In genomic region chr2:120949027-120949956, GRCh38 we compare ENCODE assay signal across 10 cellular contexts.
A peak's percentile ranks its signal among the peaks of the same experiment; 100 is the strongest.
DNase-seq lines count a peak whose midpoint lies in the region; ATAC-seq, FAIRE-seq and TF ChIP-seq lines count a peak whose summit lies in the region.
"Had no signal": no experiment of that assay in that cellular context is flagged by ENCODE, and none has a peak within 500 bp of the region (broad histone marks: within the 10 kb centered on the region; RNA-seq: fewer than 3 reads in every experiment).

No MANE protein-coding gene starts in this region.

- H3K9me2 ChIP-seq in Loucy (replicated peaks; ENCODE audit: low read depth, low read length): no peaks in the 10 kb centered on the region

- intact Hi-C loops in K562 (cut with micrococcal nuclease): loop anchor here (5.0 kb wide), 1 partner anchor 37 kb away; no protein-coding TSS in a partner anchor

- H2AFZ ChIP-seq in Loucy (ENCODE audit: low read length) (no peak overlapping the region), K562 (ENCODE audit: low read depth, low read length) (no peak overlapping the region)

- H3K9me3 Mint-ChIP-seq in nephron progenitor cell: no peaks in the 10 kb centered on the region

- CTCF ChIA-PET in K562 (lab: Yijun Ruan, JAX; ENCODE audit: low intra/inter-chr PET ratio): interaction anchor here (0.7 kb wide), 1 partner anchor 116 kb away, joined by 3 read pairs; no protein-coding TSS in a partner anchor

- H3F3A ChIP-seq in Loucy (ENCODE audit: low read depth): no peaks in the 10 kb centered on the region

- POLR2A ChIA-PET in K562 (lab: Yijun Ruan, JAX): interaction anchor here (1.2 kb wide), 1 partner anchor 12 kb away, joined by 3 read pairs; no protein-coding TSS in a partner anchor

- TF ChIP-seq POLR2A in K562 (conservative IDR thresholded peaks at IDR 0.05) (no peak), H54 (IDR thresholded peaks at IDR 0.05; ENCODE audit: low read depth, low read length) (no peak), upper lobe of left lung (IDR thresholded peaks at IDR 0.05) (no peak)

- H3K36me3 ChIP-seq in Loucy (ENCODE audit: insufficient read depth, low read length) (no peaks in the 10 kb centered on the region), K562 (ENCODE audit: control insufficient read depth, insufficient read depth, low read length) (no peaks in the 10 kb centered on the region), upper lobe of left lung (no peaks in the 10 kb centered on the region)

- BruUV-seq in K562 (replicated peaks; lab: Mats Ljungman, UMichigan): no TSS peak

- FAIRE-seq in K562 (lab: Jason Lieb, UNC) (peak; percentile 32), frontal cortex (lab: Jason Lieb, UNC) (no peak), H54 (lab: Jason Lieb, UNC) (no peak)
- FAIRE-seq: islet of Langerhans had no signal

- no peak overlapping the region for H3K4me3 ChIP-seq in Loucy (ENCODE audit: low read length, poor library complexity, severe bottlenecking)
- H3K4me3 ChIP-seq in K562: no peak overlapping the region
- no peak overlapping the region for H3K4me3 ChIP-seq in upper lobe of left lung

- peak overlapping the region; percentile 58 for H3K27ac Mint-ChIP-seq in nephron progenitor cell

- no peak overlapping the region for H3K4me2 ChIP-seq in Loucy (ENCODE audit: low read depth, low read length, poor library complexity, severe bottlenecking)
- H3K4me2 ChIP-seq in K562 (ENCODE audit: insufficient read depth, low read length): no peak overlapping the region

- peak; percentile 57 for TF ChIP-seq CTCF in Loucy (conservative IDR thresholded peaks at IDR 0.05; ENCODE audit: low read length)
- peak in 2 of 3 experiments; percentile 47; a peak in 5 of 6 replicates for TF ChIP-seq CTCF in K562 (IDR thresholded peaks at IDR 0.05 in 2 of 3, conservative IDR thresholded peaks at IDR 0.05 in 1 of 3; ENCODE audit: insufficient read depth in 2 of 3, low read depth in 1 of 3, low read length in 3 of 3)
- TF ChIP-seq CTCF in nephron progenitor cell (IDR thresholded peaks at IDR 0.05): no peak
- no peak for TF ChIP-seq CTCF in upper lobe of left lung (IDR thresholded peaks at IDR 0.05)

- ATAC-seq in K562 (peak; percentile 70), upper lobe of left lung (ENCODE audit: low FRiP score in 2 of 2) (no peak)

- WGBS in K562 (ENCODE audit: insufficient coverage, low coverage, missing lambda C conversion rate): 11% methylated on average over 12 of the region's 12 CpGs
- 74 to 79% methylated on average over 8 to 11 of the region's 12 CpGs for WGBS in upper lobe of left lung, 2 donors

- no peaks in the 10 kb centered on the region for H3K79me2 ChIP-seq in Loucy (ENCODE audit: insufficient read depth, low read length)
- H3K79me2 ChIP-seq in K562 (ENCODE audit: control insufficient read depth, insufficient read depth, low read length): no peaks in the 10 kb centered on the region

- H3K27me3 Mint-ChIP-seq in nephron progenitor cell (ENCODE audit: low read depth, poor library complexity): peaks cover 11% of the 10 kb centered on the region

- H3K27me3 ChIP-seq in Loucy (ENCODE audit: insufficient read depth, low read length, poor library complexity, severe bottlenecking): no peaks in the 10 kb centered on the region
- peaks cover 11 to 64% of the 10 kb centered on the region in 2 experiments; a peak in 4 of 5 replicates for H3K27me3 ChIP-seq in K562 (ENCODE audit: control insufficient read depth in 2 of 2, insufficient read depth in 2 of 2, low read length in 2 of 2)
- no peaks in the 10 kb centered on the region for H3K27me3 ChIP-seq in upper lobe of left lung

- H4K20me1 ChIP-seq in Loucy (ENCODE audit: insufficient read depth, low read length, poor library complexity, severe bottlenecking) (no peaks in the 10 kb centered on the region), K562 (replicated peaks; ENCODE audit: control insufficient read depth, insufficient read depth, low read length) (peaks cover 5% of the 10 kb centered on the region; the same call in 1 of the 2 replicates)

- peaks cover 4% of the 10 kb centered on the region for H3K9me1 ChIP-seq in K562 (ENCODE audit: control insufficient read depth, insufficient read depth, low read length)

- in situ Hi-C loops in K562 (cut with MboI): no loop called here

- H3K27ac ChIP-seq in K562 (ENCODE audit: extremely low read depth, low read depth, low read length) (no peak overlapping the region), upper lobe of left lung (no peak overlapping the region)

- no peak overlapping the region for H3K4me3 Mint-ChIP-seq in nephron progenitor cell

- H3K9me3 ChIP-seq in Loucy (ENCODE audit: insufficient read depth, low read depth, low read length): no peaks in the 10 kb centered on the region
- no peaks in the 10 kb centered on the region for H3K9me3 ChIP-seq in K562 (replicated peaks; ENCODE audit: control insufficient read depth, insufficient read depth, low read depth, low read length)
- no peaks in the 10 kb centered on the region for H3K9me3 ChIP-seq in upper lobe of left lung

- H3K4me1 ChIP-seq in Loucy (ENCODE audit: insufficient read depth, low read length, poor library complexity, severe bottlenecking): no peaks in the 10 kb centered on the region
- H3K4me1 ChIP-seq in K562 (replicated peaks in 1 of 2; ENCODE audit: control insufficient read depth in 2 of 2, insufficient read depth in 2 of 2, low read length in 2 of 2): peaks cover 0 to 6% of the 10 kb centered on the region in 2 experiments; a peak in 3 of 5 replicates
- H3K4me1 ChIP-seq in upper lobe of left lung: no peaks in the 10 kb centered on the region

- peaks cover 32% of the 10 kb centered on the region for H3K4me1 Mint-ChIP-seq in nephron progenitor cell

- H3K9ac ChIP-seq in Loucy (ENCODE audit: low read depth, low read length, poor library complexity, severe bottlenecking): no peak overlapping the region
- H3K9ac ChIP-seq in K562 (ENCODE audit: insufficient read depth in 1 of 2, low read depth in 2 of 2, low read length in 2 of 2): peak overlapping the region in 1 of 2 experiments; percentile 52; a peak in 1 of 4 replicates

- TF ChIP-seq RAD21 in K562 (CRISPR knock-in tag; conservative IDR thresholded peaks at IDR 0.05 in 1 of 2, IDR thresholded peaks at IDR 0.05 in 1 of 2): peak; percentile 15 to 48; a peak in 2 of 4 replicates

- TF ChIP-seq EP300 in K562 (IDR thresholded peaks at IDR 0.05; ENCODE audit: low read length): no peak
- TF ChIP-seq EP300 in upper lobe of left lung (IDR thresholded peaks at IDR 0.05): no peak

- peaks cover 9% of the 10 kb centered on the region for H3K36me3 Mint-ChIP-seq in nephron progenitor cell (ENCODE audit: low read depth)

- peak; percentile 42 for DNase-seq in ELR (ENCODE audit: low read depth)
- peak; percentile 19 to 38 (median 32) for DNase-seq in K562 (ENCODE audit: extremely low read depth in 1 of 4, low spot score in 3 of 4)
- no peak for DNase-seq in nephron progenitor cell
- no peak for DNase-seq in frontal cortex (ENCODE audit: low spot score in 2 of 2)
- DNase-seq in H54 (ENCODE audit: insufficient read length, low spot score): no peak
- no peak for DNase-seq in kidney glomerular epithelial cell (lab: John Stamatoyannopoulos, UW)
- DNase-seq in upper lobe of left lung: no peak
- DNase-seq: stimulated activated CD4-positive, alpha-beta T cell treated with anti-CD3 and anti-CD28 coated beads, Interleukin-4, amount 100 ng/mL, for 1 hour had no signal

TF ChIP-seq in K562, 482 proteins besides CTCF, POLR2A, EP300 and RAD21 (continues in another document):
- TF ChIP-seq SMC3 (conservative IDR thresholded peaks at IDR 0.05; ENCODE audit: insufficient read depth, low read depth, low read length): 0 out of 2 replicates have a peak, but pooled peaks have one; percentile 18
- TF ChIP-seq ZBTB2 (IDR thresholded peaks at IDR 0.05): no peak
- TF ChIP-seq CTCFL (IDR thresholded peaks at IDR 0.05; ENCODE audit: borderline replicate concordance, insufficient read depth, low read depth, low read length, poor library complexity, severe bottlenecking): peak; percentile 44
- TF ChIP-seq STAT5A (IDR thresholded peaks at IDR 0.05; ENCODE audit: borderline replicate concordance, low read length): no peak
- no peak for TF ChIP-seq HDAC3 (IDR thresholded peaks at IDR 0.05; ENCODE audit: borderline replicate concordance, partially characterized antibody)
- no peak for TF ChIP-seq EGR1 (conservative IDR thresholded peaks at IDR 0.05)
- no peak for TF ChIP-seq BDP1 (IDR thresholded peaks at IDR 0.05; ENCODE audit: insufficient read depth, insufficient read length)
- no peak for TF ChIP-seq E2F4 (CRISPR knock-in tag; IDR thresholded peaks at IDR 0.05; ENCODE audit: low read depth)

Comparison
In these comparisons a context has a peak if more than half of its experiments do, and no peak if none do; other contexts are left out.
1. DNase-seq: peak in ELR (single experiment) and K562 (4 of 4); none in nephron progenitor cell (single experiment), frontal cortex (0 of 2), H54 (single experiment), kidney glomerular epithelial cell (single experiment) and upper lobe of left lung (0 of 2).
2. CTCF ChIP-seq: peak in Loucy (single experiment) and K562 (2 of 3); none in nephron progenitor cell (single experiment) and upper lobe of left lung (0 of 6).